8 cellular contexts compared by ENCODE assay signal in genomic region chr14:74945261-74945851, GRCh38. TPM values are rescaled to one million over a fixed set of nuclear protein-coding genes. Genes with fewer than 3 reads are reported as not detected.
DNase-seq lines count a peak whose midpoint lies in the region; ATAC-seq, FAIRE-seq and TF ChIP-seq lines count a peak whose summit lies in the region.

No MANE protein-coding gene starts in this region.

- 0 out of 2 replicates have a peak overlapping the region, but pooled peaks have one; percentile 29 for H2AFZ ChIP-seq in PC-9

- H3K27ac ChIP-seq in A549 (peak overlapping the region in 1 of 2 experiments; percentile 65; a peak in 2 of 6 replicates), DOHH2 (ENCODE audit: low read depth, low read length) (no peak overlapping the region), PC-9 (no peak overlapping the region), tibial nerve (no peak overlapping the region)

- peak; percentile 59 to 70 for ATAC-seq in A549
- ATAC-seq in HG02938 (IDR thresholded peaks at IDR 0.05; ENCODE audit: unreplicated experiment): no peak
- ATAC-seq in HG03175 (IDR thresholded peaks at IDR 0.05; ENCODE audit: unreplicated experiment): no peak

- WGBS in A549 (ENCODE audit: missing lambda C conversion rate): 26% methylated on average over 17 of the region's 17 CpGs
- WGBS in tibial nerve, 2 donors: 60 to 66% methylated on average over 17 of the region's 17 CpGs

- H3F3A ChIP-seq in DOHH2 (ENCODE audit: control insufficient read depth, insufficient read depth) (peaks cover 19% of the 10 kb centered on the region), PC-9 (ENCODE audit: insufficient read depth, low read depth) (peaks cover 17% of the 10 kb centered on the region; the same call in 1 of the 2 replicates)

- H3K4me1 ChIP-seq in A549 (peaks cover 15% of the 10 kb centered on the region), DOHH2 (ENCODE audit: control insufficient read depth, low read length) (peaks cover 48% of the 10 kb centered on the region), PC-9 (replicated peaks; ENCODE audit: insufficient read depth) (peaks cover 16% of the 10 kb centered on the region), tibial nerve (peaks cover 0 to 40% (median 23%) of the 10 kb centered on the region in 4 donors)

- CTCF ChIA-PET in A549 (lab: Yijun Ruan, JAX): interaction anchor here (0.6 to 7.9 kb wide), 53 partner anchors 9 to 359 kb away, joined by 3 to 105 read pairs (median 4); partner anchors contain the start of genes ACYP1, DLST, EIF2B2 and PGF
- CTCF ChIA-PET in PC-9 (lab: Charles Lee): interaction anchor here (0.6 to 1.5 kb wide), 20 partner anchors 8 to 180 kb away, joined by 3 to 10 read pairs (median 3); partner anchors contain the start of genes ACYP1, EIF2B2, PROX2 and RPS6KL1

- H3K4me2 ChIP-seq in A549 (peak overlapping the region; percentile 66), DOHH2 (ENCODE audit: low read length) (no peak overlapping the region), PC-9 (peak overlapping the region; percentile 66; the same call in 1 of the 2 replicates)

- H3K36me3 ChIP-seq in DOHH2 (ENCODE audit: control insufficient read depth, low read length): no peaks in the 10 kb centered on the region
- no peaks in the 10 kb centered on the region for H3K36me3 ChIP-seq in PC-9 (ENCODE audit: low read depth)
- H3K36me3 ChIP-seq in tibial nerve: peaks cover 0 to 20% (median 0%) of the 10 kb centered on the region in 3 donors

- H3K79me2 ChIP-seq in DOHH2 (ENCODE audit: control insufficient read depth, low read length) (0 out of 2 replicates have a peak, but pooled peaks cover 3% of the 10 kb centered on the region), PC-9 (ENCODE audit: low read depth) (no peaks in the 10 kb centered on the region)

- BruUV-seq in PC-9 (replicated peaks; lab: Mats Ljungman, UMichigan): no TSS peak

- TF ChIP-seq POLR2A in A549 (IDR thresholded peaks at IDR 0.05; ENCODE audit: low read length) (no peak), tibial nerve (IDR thresholded peaks at IDR 0.05) (no peak)

- TF ChIP-seq RAD21 in A549 (conservative IDR thresholded peaks at IDR 0.05 in 1 of 2, IDR thresholded peaks at IDR 0.05 in 1 of 2): peak in 1 of 2 experiments; percentile 17; a peak in 1 of 5 replicates

- POLR2A ChIA-PET in A549 (lab: Yijun Ruan, JAX): interaction anchor here (1.0 kb wide), 1 partner anchor 182 kb away, joined by 3 read pairs; the partner anchor contains the start of gene NEK9
- POLR2A ChIA-PET in PC-9 (lab: Charles Lee; ENCODE audit: unreplicated experiment): interaction anchor here (0.5 to 0.8 kb wide), 4 partner anchors 48 to 100 kb away, joined by 3 read pairs; no protein-coding TSS in a partner anchor

- H3K27me3 ChIP-seq in DOHH2 (ENCODE audit: control insufficient read depth, low read length): no peaks in the 10 kb centered on the region
- no peaks in the 10 kb centered on the region for H3K27me3 ChIP-seq in PC-9 (ENCODE audit: insufficient read depth, low read depth)
- no peaks in the 10 kb centered on the region for H3K27me3 ChIP-seq in tibial nerve

- TF ChIP-seq EP300 in A549 (IDR thresholded peaks at IDR 0.05) (no peak), tibial nerve (IDR thresholded peaks at IDR 0.05) (no peak)

- intact Hi-C loops in PC-9 (cut with micrococcal nuclease; ENCODE audit: unreplicated experiment): loop anchor here (10.0 kb wide), 1 partner anchor 359 kb away; no protein-coding TSS in a partner anchor

- H4K20me1 ChIP-seq in DOHH2 (ENCODE audit: control insufficient read depth, insufficient read depth, low read depth, low read length): no peaks in the 10 kb centered on the region
- H4K20me1 ChIP-seq in PC-9 (ENCODE audit: insufficient read depth): no peaks in the 10 kb centered on the region

- DNase-seq in A549 (ENCODE audit: low read depth in 1 of 2, low spot score in 1 of 2): peak; percentile 68 to 75
- DNase-seq in PC-9: peak in 1 of 2 experiments; percentile 58
- peak; percentile 32 for DNase-seq in fibroblast of mammary gland (ENCODE audit: low read depth)
- DNase-seq in tibial nerve (ENCODE audit: low spot score in 2 of 2): no peak
- no peak for DNase-seq in SK-N-DZ (ENCODE audit: low spot score)

- TF ChIP-seq CTCF in A549 (IDR thresholded peaks at IDR 0.05): peak; percentile 62
- peak; percentile 81 for TF ChIP-seq CTCF in DOHH2 (IDR thresholded peaks at IDR 0.05; ENCODE audit: low read depth, low read length, poor library complexity, severe bottlenecking)
- TF ChIP-seq CTCF in PC-9 (conservative IDR thresholded peaks at IDR 0.05): peak; percentile 87
- peak; percentile 59 for TF ChIP-seq CTCF in fibroblast of mammary gland (conservative IDR thresholded peaks at IDR 0.05; ENCODE audit: control insufficient read depth, insufficient read depth, low read depth, low read length)
- peak; percentile 9 to 37 (median 31) for TF ChIP-seq CTCF in tibial nerve (IDR thresholded peaks at IDR 0.05)

- H3K9me2 ChIP-seq in DOHH2 (replicated peaks; ENCODE audit: control insufficient read depth, low read length) (no peaks in the 10 kb centered on the region), PC-9 (ENCODE audit: insufficient read depth) (no peaks in the 10 kb centered on the region)

- FAIRE-seq in A549 (lab: Jason Lieb, UNC): no peak

- H3K9me3 ChIP-seq in A549 (no peaks in the 10 kb centered on the region), DOHH2 (ENCODE audit: control insufficient read depth, insufficient read depth, low read length) (no peaks in the 10 kb centered on the region), PC-9 (ENCODE audit: insufficient read depth, low read depth) (no peaks in the 10 kb centered on the region), tibial nerve (no peaks in the 10 kb centered on the region)

- H3K4me3 ChIP-seq in A549: no peak overlapping the region
- H3K4me3 ChIP-seq in DOHH2 (ENCODE audit: low read length): no peak overlapping the region
- H3K4me3 ChIP-seq in PC-9: no peak overlapping the region
- no peak overlapping the region for H3K4me3 ChIP-seq in fibroblast of mammary gland (ENCODE audit: control insufficient read depth, low read depth, low read length)
- no peak overlapping the region for H3K4me3 ChIP-seq in tibial nerve

TF ChIP-seq in A549, 52 proteins besides CTCF, POLR2A, EP300 and RAD21:
- TF ChIP-seq BHLHE40 (IDR thresholded peaks at IDR 0.05; ENCODE audit: low read depth, low read length): peak; percentile 40; the same call in 1 of the 2 replicates
- TF ChIP-seq E2F6 (IDR thresholded peaks at IDR 0.05; ENCODE audit: borderline replicate concordance, low read depth): no peak
- TF ChIP-seq MAX (IDR thresholded peaks at IDR 0.05): peak; percentile 46; the same call in 1 of the 2 replicates

RNA-seq across cellular contexts. Expression of gene PGF, which starts 10.0 kb away (rescaled TPM):
- polyA plus RNA-seq in A549 (2011; rRNA removed): 0.52 and 0.63 TPM in 2 replicates
- polyA plus RNA-seq in A549 (2012; cell fraction: cytosol; rRNA removed): 1.0 and 1.3 TPM in 2 replicates
- polyA plus RNA-seq in A549 (2012; cell fraction: nucleus; rRNA removed): 0.58 and 1.00 TPM in 2 replicates
- polyA plus RNA-seq in A549 (2017; fragmentation: RNase III; extraction: RNeasy Plus Mini Kit Qiagen cat#74134 plus additional on column Dnase treatment): 1.1 to 1.2 TPM (median 1.1 TPM) in 3 replicates
- 0.44 and 1.1 TPM in 2 replicates for polyA minus RNA-seq in A549 (2011; rRNA and poly(A)+ RNA removed)
- total RNA-seq in PC-9 (2021): 8.9 and 11.7 TPM in 2 replicates
- 10 to 100 TPM; 13.2 to 39.5 (median 18.0) TPM for total RNA-seq in tibial nerve
- 41.3 and 45.9 TPM in 2 replicates for polyA plus RNA-seq in SK-N-DZ (2014; cell fraction: cytosol; rRNA removed)
- 19.9 and 28.4 TPM in 2 replicates for polyA plus RNA-seq in SK-N-DZ (2014; cell fraction: nucleus; rRNA removed)

RNA-seq across cellular contexts. Expression of gene RPS6KL1, which starts 22.3 kb away (rescaled TPM):
- polyA plus RNA-seq in A549 (2011; rRNA removed) (0.32 and 0.40 TPM in 2 replicates), A549 (2017; fragmentation: RNase III; extraction: RNeasy Plus Mini Kit Qiagen cat#74134 plus additional on column Dnase treatment) (0.71 to 1.2 TPM (median 0.99 TPM) in 3 replicates)
- 1.1 and 1.2 TPM in 2 replicates for polyA plus RNA-seq in A549 (2012; cell fraction: cytosol; rRNA removed)
- polyA plus RNA-seq in A549 (2012; cell fraction: nucleus; rRNA removed): 3.5 and 5.8 TPM in 2 replicates
- polyA minus RNA-seq in A549 (2011; rRNA and poly(A)+ RNA removed): 0.62 and 1.6 TPM in 2 replicates
- total RNA-seq in PC-9 (2021) (3.4 and 4.2 TPM in 2 replicates), tibial nerve (10 to 100 TPM in 2 of 4 donors, 1 to 10 TPM in 2; 2.0 to 20.7 (median 7.7) TPM)
- 19.0 and 27.3 TPM in 2 replicates for polyA plus RNA-seq in SK-N-DZ (2014; cell fraction: cytosol; rRNA removed)
- polyA plus RNA-seq in SK-N-DZ (2014; cell fraction: nucleus; rRNA removed): 72.4 and 86.5 TPM in 2 replicates

RNA-seq across cellular contexts. Expression of gene EIF2B2, which starts 57.4 kb away (rescaled TPM):
- polyA plus RNA-seq in A549 (2011; rRNA removed): 116 and 142 TPM in 2 replicates
- polyA plus RNA-seq in A549 (2012; cell fraction: cytosol; rRNA removed): 102 and 117 TPM in 2 replicates
- 64.6 and 86.0 TPM in 2 replicates for polyA plus RNA-seq in A549 (2012; cell fraction: nucleus; rRNA removed)
- polyA plus RNA-seq in A549 (2017; fragmentation: RNase III; extraction: RNeasy Plus Mini Kit Qiagen cat#74134 plus additional on column Dnase treatment): 86.2 to 88.4 TPM (median 86.3 TPM) in 3 replicates
- 78.2 and 82.6 TPM in 2 replicates for polyA minus RNA-seq in A549 (2011; rRNA and poly(A)+ RNA removed)
- 131 and 139 TPM in 2 replicates for total RNA-seq in PC-9 (2021)
- total RNA-seq in tibial nerve: 10 to 100 TPM; 26.1 to 44.9 (median 36.1) TPM
- polyA plus RNA-seq in SK-N-DZ (2014; cell fraction: cytosol; rRNA removed): 49.7 and 57.3 TPM in 2 replicates
- polyA plus RNA-seq in SK-N-DZ (2014; cell fraction: nucleus; rRNA removed): 47.3 and 55.5 TPM in 2 replicates

Comparison
In these comparisons a context has a peak if more than half of its experiments do, and no peak if none do; other contexts are left out.
1. ATAC-seq: peak in A549 (2 of 2); none in HG02938 (single experiment) and HG03175 (single experiment).
2. DNase-seq: peak in A549 (2 of 2) and fibroblast of mammary gland (single experiment); none in tibial nerve (0 of 2) and SK-N-DZ (single experiment).
3. CTCF ChIP-seq: peak in every context shown above with its lines; median percentile 87 in PC-9; 81 in DOHH2; 62 in A549; 59 in fibroblast of mammary gland; 31 in tibial nerve.